1 cellular context compared by ENCODE assay signal in genomic region chr16:48576927-48577326, GRCh38.
TF ChIP-seq lines count a peak whose summit lies in the region.

No MANE protein-coding gene starts in this region.

TF ChIP-seq in HepG2, 621 proteins besides CTCF, POLR2A, EP300 and RAD21:
- TF ChIP-seq ZNF644 (CRISPR knock-in tag; IDR thresholded peaks at IDR 0.05; ENCODE audit: low read depth) (peak; percentile 44; the same call in 1 of the 2 replicates), FOSL2 (CRISPR knock-in tag; IDR thresholded peaks at IDR 0.05) (peak; percentile 47; the same call in 1 of the 2 replicates), ZNF496 (CRISPR knock-in tag; IDR thresholded peaks at IDR 0.05; ENCODE audit: insufficient replicate concordance) (no peak), PRMT3 (CRISPR knock-in tag; IDR thresholded peaks at IDR 0.05; ENCODE audit: borderline replicate concordance, low read depth) (no peak)
- TF ChIP-seq, protein P1, sequence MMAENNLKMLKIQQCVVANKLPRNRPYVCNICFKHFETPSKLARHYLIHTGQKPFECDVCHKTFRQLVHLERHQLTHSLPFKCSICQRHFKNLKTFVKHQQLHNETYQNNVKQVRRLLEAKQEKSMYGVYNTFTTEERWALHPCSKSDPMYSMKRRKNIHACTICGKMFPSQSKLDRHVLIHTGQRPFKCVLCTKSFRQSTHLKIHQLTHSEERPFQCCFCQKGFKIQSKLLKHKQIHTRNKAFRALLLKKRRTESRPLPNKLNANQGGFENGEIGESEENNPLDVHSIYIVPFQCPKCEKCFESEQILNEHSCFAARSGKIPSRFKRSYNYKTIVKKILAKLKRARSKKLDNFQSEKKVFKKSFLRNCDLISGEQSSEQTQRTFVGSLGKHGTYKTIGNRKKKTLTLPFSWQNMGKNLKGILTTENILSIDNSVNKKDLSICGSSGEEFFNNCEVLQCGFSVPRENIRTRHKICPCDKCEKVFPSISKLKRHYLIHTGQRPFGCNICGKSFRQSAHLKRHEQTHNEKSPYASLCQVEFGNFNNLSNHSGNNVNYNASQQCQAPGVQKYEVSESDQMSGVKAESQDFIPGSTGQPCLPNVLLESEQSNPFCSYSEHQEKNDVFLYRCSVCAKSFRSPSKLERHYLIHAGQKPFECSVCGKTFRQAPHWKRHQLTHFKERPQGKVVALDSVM (CRISPR knock-in tag; IDR thresholded peaks at IDR 0.05): peak; percentile 75; the same call in 1 of the 2 replicates
